ENCODE assay signal across 18 cellular contexts in genomic region chr11:133508448-133508847, GRCh38. TPM values are rescaled to one million over a fixed set of nuclear protein-coding genes. Genes with fewer than 3 reads are reported as not detected.
DNase-seq lines count a peak whose midpoint lies in the region; ATAC-seq and TF ChIP-seq lines count a peak whose summit lies in the region.
"Had no signal": no experiment of that assay in that cellular context is flagged by ENCODE, and none has a peak within 500 bp of the region (broad histone marks: within the 10 kb centered on the region; RNA-seq: fewer than 3 reads in every experiment).

No MANE protein-coding gene starts in this region.

- no peak overlapping the region for H3K4me3 ChIP-seq in heart right ventricle

- H3K27ac ChIP-seq in heart right ventricle: no peak overlapping the region
- H3K27ac ChIP-seq: 22Rv1, HL-60 had no signal

- H3K4me1 ChIP-seq in heart right ventricle: no peaks in the 10 kb centered on the region

- intact Hi-C loops in Right ventricle myocardium inferior (cut with DNase I) (no loop called here), cardiac septum (cut with DNase I) (no loop called here), heart right ventricle (cut with DNase I) (no loop called here), sciatic nerve (cut with DNase I) (no loop called here)

- H3K27me3 ChIP-seq in heart right ventricle: peaks cover 0 to 20% (median 7%) of the 10 kb centered on the region in 7 donors

- ATAC-seq in Right ventricle myocardium inferior: peak; percentile 76
- ATAC-seq in heart right ventricle: peak in 7 of 8 donors; percentile 37 to 78 (median 56)
- peak; percentile 84 for ATAC-seq in sciatic nerve
- no peak for ATAC-seq in HG03135 (IDR thresholded peaks at IDR 0.05; ENCODE audit: unreplicated experiment)
- ATAC-seq: CD8-positive, alpha-beta T cell; HCT116 had no signal

- H3K36me3 ChIP-seq in heart right ventricle: no peaks in the 10 kb centered on the region

- H3K9me3 ChIP-seq in heart right ventricle: no peaks in the 10 kb centered on the region

- TF ChIP-seq CTCF in heart right ventricle (IDR thresholded peaks at IDR 0.05): no peak

- DNase-seq in Right ventricle myocardium inferior (ENCODE audit: missing footprints) (no peak), cardiac septum (ENCODE audit: low spot score) (no peak), heart right ventricle (peak in 1 of 2 donors; percentile 20), mucosa of gallbladder (ENCODE audit: low spot score) (peak; percentile 6), sciatic nerve (ENCODE audit: low spot score) (no peak), NCI-H345 (lab: John Stamatoyannopoulos, UW) (no peak), GM19238 (ENCODE audit: insufficient read length, low spot score) (no peak)
- DNase-seq: CD8-positive, alpha-beta T cell; COR-L47; DMS153; DMS79 treated with DMSO at 0.1 percent for 48 hours; EL; GDM1 had no signal

- 66 to 74% methylated on average over 10 of the region's 10 CpGs for WGBS in heart right ventricle, 2 donors

RNA-seq across cellular contexts. Expression of gene OPCML, which starts 23.9 kb away (rescaled TPM):
- total RNA-seq in Right ventricle myocardium inferior (0.05 TPM), cardiac septum (0.27 TPM), heart right ventricle (1 to 10 TPM in 1 of 10 donors, under 1 TPM in 9; 0.07 to 1.2 (median 0.42) TPM), mucosa of gallbladder (0.09 TPM), sciatic nerve (4.5 TPM)
- under 1 TPM; under 0.01 to 0.07 TPM for polyA plus RNA-seq in heart right ventricle
- total RNA-seq: CD8-positive, alpha-beta T cell had no signal
- polyA plus RNA-seq: CD14-positive monocyte had no signal
